ENCODE assay signal across 1 cellular context in genomic region chr6:40393641-40394040, GRCh38.
TF ChIP-seq lines count a peak whose summit lies in the region.

No MANE protein-coding gene starts in this region.

TF ChIP-seq in HepG2, 621 proteins besides CTCF, POLR2A, EP300 and RAD21 (continued from another document):
- TF ChIP-seq ZHX1 (CRISPR knock-in tag; IDR thresholded peaks at IDR 0.05; ENCODE audit: low read depth), result no peak
- TF ChIP-seq ZKSCAN5 (CRISPR knock-in tag; IDR thresholded peaks at IDR 0.05), result no peak
- no peak for TF ChIP-seq ZNF580 (CRISPR knock-in tag; IDR thresholded peaks at IDR 0.05; ENCODE audit: borderline replicate concordance, low read depth)
- no peak for TF ChIP-seq ZBTB49 (CRISPR knock-in tag; IDR thresholded peaks at IDR 0.05; ENCODE audit: borderline replicate concordance)
